ENCODE assay signal across 15 cellular contexts in genomic region chr1:175169305-175170018, GRCh38. TPM values are rescaled to one million over a fixed set of nuclear protein-coding genes. Genes with fewer than 3 reads are reported as not detected.
DNase-seq lines count a peak whose midpoint lies in the region; ATAC-seq, FAIRE-seq and TF ChIP-seq lines count a peak whose summit lies in the region.
"Had no signal": no experiment of that assay in that cellular context is flagged by ENCODE, and none has a peak within 500 bp of the region (broad histone marks: within the 10 kb centered on the region; RNA-seq: fewer than 3 reads in every experiment).

No MANE protein-coding gene starts in this region.

- peaks cover 0 to 20% (median 8%) of the 10 kb centered on the region in 3 donors for H3K36me3 ChIP-seq in pancreas
- no peaks in the 10 kb centered on the region for H3K36me3 ChIP-seq in SK-N-SH (replicated peaks in 1 of 2; ENCODE audit: control insufficient read depth in 1 of 2, insufficient read depth in 2 of 2, low read length in 1 of 2)
- H3K36me3 ChIP-seq: cardiac muscle cell had no signal

- no peaks in the 10 kb centered on the region for H3K9me2 ChIP-seq in SK-N-SH

- no peak for TF ChIP-seq RAD21 in SK-N-SH (IDR thresholded peaks at IDR 0.05; ENCODE audit: low read length)

- CTCF ChIA-PET in SK-N-SH (lab: Yijun Ruan, JAX): interaction anchor here (1.1 to 1.4 kb wide), 2 partner anchors 15 to 22 kb away, joined by 3 to 8 read pairs; no protein-coding TSS in a partner anchor

- no peaks in the 10 kb centered on the region for H4K20me1 ChIP-seq in SK-N-SH (ENCODE audit: insufficient read depth)

- POLR2A ChIA-PET in SK-N-SH (lab: Yijun Ruan, JAX): no interaction called here

- no peak overlapping the region for H3K27ac ChIP-seq in pancreas
- H3K27ac ChIP-seq in SK-N-SH (ENCODE audit: low read depth in 2 of 2, low read length in 1 of 2): no peak overlapping the region
- H3K27ac ChIP-seq: cardiac muscle cell, tibial nerve had no signal

- no peak overlapping the region for H3K9ac ChIP-seq in SK-N-SH

- DNase-seq in NCI-H1417 (lab: John Stamatoyannopoulos, UW) (peak in 2 of 3 experiments; percentile 37 to 70), NCI-H1417 treated with DMSO at 0.1 percent for 48 hours (lab: John Stamatoyannopoulos, UW) (no peak), NCI-H748 treated with DMSO at 0.1 percent for 48 hours (lab: John Stamatoyannopoulos, UW) (peak; percentile 43), cardiac fibroblast (ENCODE audit: low read depth in 2 of 2) (peak; percentile 10 to 68), pancreas (no peak), HK-2 (ENCODE audit: unreplicated experiment) (no peak), SK-N-SH (no peak), putamen (ENCODE audit: low spot score) (no peak)
- DNase-seq: head of caudate nucleus; natural killer cell; NK-92 treated with Interleukin-12 subunit alpha and Interleukin-12 subunit beta, amount 100 ng/mL, for 24 hours; stimulated activated CD4-positive, alpha-beta T cell treated with anti-CD3 and anti-CD28 coated beads, Interleukin-4, amount 100 ng/mL, for 1 hour had no signal

- FAIRE-seq in pancreas (lab: Jason Lieb, UNC): no peak

- no peak overlapping the region for H2AFZ ChIP-seq in SK-N-SH (ENCODE audit: low read depth)

- ATAC-seq in pancreas: peak; percentile 73 to 80 (median 78)
- ATAC-seq: natural killer cell had no signal

- intact Hi-C loops in pancreas (cut with DNase I): no loop called here

- WGBS in pancreas, 2 donors: 85 to 87% methylated on average over 6 of the region's 6 CpGs
- WGBS in SK-N-SH (ENCODE audit: low lambda C conversion rate): 33% methylated on average over 6 of the region's 6 CpGs

- H3K9me3 ChIP-seq in pancreas (no peaks in the 10 kb centered on the region), SK-N-SH (no peaks in the 10 kb centered on the region)
- H3K9me3 ChIP-seq: tibial nerve had no signal

- no peaks in the 10 kb centered on the region for H3K79me2 ChIP-seq in SK-N-SH (ENCODE audit: insufficient read depth)

- H3K4me2 ChIP-seq in SK-N-SH: no peak overlapping the region

- H3K27me3 ChIP-seq in pancreas (no peaks in the 10 kb centered on the region), SK-N-SH (ENCODE audit: insufficient read depth) (no peaks in the 10 kb centered on the region)
- H3K27me3 ChIP-seq: cardiac muscle cell, tibial nerve had no signal

- H3K4me1 ChIP-seq in pancreas (peaks cover 0 to 18% (median 7%) of the 10 kb centered on the region in 3 donors), SK-N-SH (ENCODE audit: control insufficient read depth in 1 of 2, insufficient read depth in 2 of 2, low read depth in 1 of 2, low read length in 1 of 2) (no peaks in the 10 kb centered on the region; a peak in 1 of 4 replicates)

- TF ChIP-seq CTCF in cardiac fibroblast (IDR thresholded peaks at IDR 0.05; ENCODE audit: low read depth, low read length): no peak
- TF ChIP-seq CTCF in pancreas (IDR thresholded peaks at IDR 0.05): no peak
- TF ChIP-seq CTCF in SK-N-SH (IDR thresholded peaks at IDR 0.05): no peak

- no peak for TF ChIP-seq EP300 in SK-N-SH (IDR thresholded peaks at IDR 0.05; ENCODE audit: borderline replicate concordance in 1 of 2, low read depth in 1 of 2, low read length in 1 of 2)

- H3K4me3 ChIP-seq in cardiac fibroblast (replicated peaks in 1 of 2; ENCODE audit: low read depth in 2 of 2, low read length in 2 of 2) (no peak overlapping the region), pancreas (no peak overlapping the region), SK-N-SH (ENCODE audit: low read depth in 2 of 2, low read length in 1 of 2) (no peak overlapping the region)
- H3K4me3 ChIP-seq: cardiac muscle cell, tibial nerve had no signal

- no peaks in the 10 kb centered on the region for H3F3A ChIP-seq in SK-N-SH (replicated peaks; ENCODE audit: insufficient read depth)

TF ChIP-seq in SK-N-SH, 30 proteins besides CTCF, POLR2A, EP300 and RAD21:
- TF ChIP-seq FOSL2 (IDR thresholded peaks at IDR 0.05; ENCODE audit: borderline replicate concordance, low read depth) (no peak), TAF1 (IDR thresholded peaks at IDR 0.05; ENCODE audit: borderline replicate concordance, low read depth, low read length) (no peak), SMC3 (IDR thresholded peaks at IDR 0.05; ENCODE audit: low read depth, low read length) (no peak), MAX (IDR thresholded peaks at IDR 0.05; ENCODE audit: low read depth) (no peak), PBX3 (IDR thresholded peaks at IDR 0.05) (no peak)

RNA-seq across cellular contexts. Expression of gene KIAA0040, which starts 23.1 kb away (rescaled TPM):
- 10 to 100 TPM; 15.5 to 34.2 (median 20.7) TPM for total RNA-seq in pancreas
- polyA plus RNA-seq in pancreas (10 to 100 TPM in 1 of 2 donors, 1 to 10 TPM in 1; 8.4 to 11.6 TPM), SK-N-SH (2012; rRNA removed) (0.08 and 0.15 TPM in 2 replicates)
- polyA plus RNA-seq in SK-N-SH (2012; cell fraction: cytosol; rRNA removed): 0.06 and 0.12 TPM in 2 replicates
- 0.02 TPM in 1 of 2 replicates, not detected in the other for polyA plus RNA-seq in SK-N-SH (2012; cell fraction: nucleus; rRNA removed)
- total RNA-seq: A673 had no signal

Comparison
In these comparisons a context has a peak if more than half of its experiments do, and no peak if none do; other contexts are left out.
1. DNase-seq: peak in NCI-H1417 (2 of 3), NCI-H748 treated with DMSO at 0.1 percent for 48 hours (single experiment) and cardiac fibroblast (2 of 2); none in NCI-H1417 treated with DMSO at 0.1 percent for 48 hours (single experiment), pancreas (0 of 6), HK-2 (single experiment), SK-N-SH (single experiment) and putamen (single experiment).
2. RNA of gene KIAA0040, which starts 23.1 kb away (polyA plus RNA-seq): 8.4 to 11.6 TPM in pancreas; 0.02 to 0.15 TPM in SK-N-SH; every median in the first group is over 4 times any median in the second.